ENCODE assay signal across 19 cellular contexts in genomic region chr22:34490911-34491310, GRCh38.
"Had no signal": no experiment of that assay in that cellular context is flagged by ENCODE, and none has a peak within 500 bp of the region (broad histone marks: within the 10 kb centered on the region; RNA-seq: fewer than 3 reads in every experiment).

No MANE protein-coding gene starts in this region.

- H3K36me3 ChIP-seq: heart left ventricle, left ventricle myocardium inferior, lower lobe of right lung, neutrophil, sigmoid colon, tibial nerve had no signal

- H3K4me1 Mint-ChIP-seq: memory B cell; naive B cell; stimulated activated naive B cell treated with anti-CD40 and anti-IgM and Interleukin-4, amounts not matched to agents 10 μg/mL and 1 μg/mL and 100 μg/mL, for 72 hours; stimulated activated naive CD8-positive, alpha-beta T cell treated with anti-CD3 and anti-CD28 coated beads, Interleukin-15, amount 100 ng/mL, for 72 hours had no signal

- H3K27me3 ChIP-seq: neutrophil, sigmoid colon, testis, tibial nerve had no signal

- H3K4me3 ChIP-seq: dorsolateral prefrontal cortex, heart left ventricle, left ventricle myocardium inferior, lower lobe of right lung, sigmoid colon, skin epidermis, testis, tibial nerve had no signal

- H3K27ac Mint-ChIP-seq: memory B cell; naive B cell; stimulated activated naive B cell treated with anti-CD40 and anti-IgM and Interleukin-4, amounts not matched to agents 10 μg/mL and 1 μg/mL and 100 μg/mL, for 72 hours; stimulated activated naive CD8-positive, alpha-beta T cell treated with anti-CD3 and anti-CD28 coated beads, Interleukin-15, amount 100 ng/mL, for 72 hours had no signal

- DNase-seq: cortex of kidney; dorsolateral prefrontal cortex; effector CD8-positive, alpha-beta T cell; foreskin melanocyte; heart left ventricle; hippocampal formation; left ventricle myocardium inferior; lower lobe of right lung; naive B cell; sigmoid colon; stimulated activated CD4-positive, alpha-beta T cell treated with anti-CD3 and anti-CD28 coated beads, Interleukin-2, amount 100 ng/mL, for 24 hours; stimulated activated CD4-positive, alpha-beta T cell treated with anti-CD3 and anti-CD28 coated beads, Interleukin-4, amount 100 ng/mL, for 4 hours; stimulated activated naive B cell treated with anti-CD40 and anti-IgM and Interleukin-4, amounts not matched to agents 10 μg/mL and 1 μg/mL and 100 μg/mL, for 72 hours; stimulated activated naive CD8-positive, alpha-beta T cell treated with anti-CD3 and anti-CD28 coated beads, Interleukin-15, amount 100 ng/mL, for 72 hours; testis had no signal

- H3K36me3 Mint-ChIP-seq: memory B cell; stimulated activated naive B cell treated with anti-CD40 and anti-IgM and Interleukin-4, amounts not matched to agents 10 μg/mL and 1 μg/mL and 100 μg/mL, for 72 hours had no signal

- H3K27me3 Mint-ChIP-seq: naive B cell; stimulated activated naive B cell treated with anti-CD40 and anti-IgM and Interleukin-4, amounts not matched to agents 10 μg/mL and 1 μg/mL and 100 μg/mL, for 72 hours; stimulated activated naive CD8-positive, alpha-beta T cell treated with anti-CD3 and anti-CD28 coated beads, Interleukin-15, amount 100 ng/mL, for 72 hours had no signal

- H3K4me3 Mint-ChIP-seq: memory B cell; naive B cell; stimulated activated naive B cell treated with anti-CD40 and anti-IgM and Interleukin-4, amounts not matched to agents 10 μg/mL and 1 μg/mL and 100 μg/mL, for 72 hours; stimulated activated naive CD8-positive, alpha-beta T cell treated with anti-CD3 and anti-CD28 coated beads, Interleukin-15, amount 100 ng/mL, for 72 hours had no signal

- ATAC-seq: heart left ventricle; lower lobe of right lung; stimulated activated naive B cell treated with anti-CD40 and anti-IgM and Interleukin-4, amounts not matched to agents 10 μg/mL and 1 μg/mL and 100 μg/mL, for 72 hours; stimulated activated naive CD8-positive, alpha-beta T cell treated with anti-CD3 and anti-CD28 coated beads, Interleukin-15, amount 100 ng/mL, for 72 hours had no signal
